2 cellular contexts compared by ENCODE assay signal in the genomic region with DNA sequence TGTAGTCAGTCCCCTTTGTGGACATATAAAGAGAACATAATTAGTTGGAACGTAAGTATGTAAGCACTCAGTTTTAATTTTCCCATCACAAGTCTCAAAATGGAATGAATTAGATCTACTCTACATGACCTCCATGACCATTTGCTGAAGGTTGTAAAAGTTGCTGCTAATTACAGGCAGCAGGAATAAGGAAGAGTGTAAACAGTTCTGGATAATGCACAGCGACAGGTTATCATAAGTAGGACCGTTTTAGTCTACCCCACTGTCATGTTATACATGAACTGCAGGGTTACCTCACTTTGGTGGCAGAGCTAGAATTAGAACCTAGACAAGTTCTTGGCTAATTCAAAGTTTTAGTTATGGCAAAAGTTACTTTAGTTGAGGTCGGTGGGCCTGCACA.
TF ChIP-seq lines count a peak whose summit lies in the region.

No MANE protein-coding gene starts in this region.

TF ChIP-seq in GM12891, 5 proteins besides CTCF, POLR2A, EP300 and RAD21:
- no peak for TF ChIP-seq POLR2AphosphoS5 (IDR thresholded peaks at IDR 0.05; ENCODE audit: low read depth, low read length)
- no peak for TF ChIP-seq TAF1 (IDR thresholded peaks at IDR 0.05; ENCODE audit: low read depth, low read length)
- TF ChIP-seq SPI1 (IDR thresholded peaks at IDR 0.05; ENCODE audit: low read depth, low read length) = no peak
- TF ChIP-seq PAX5 (IDR thresholded peaks at IDR 0.05; ENCODE audit: insufficient read depth, low read length, severe bottlenecking) = no peak
- no peak for TF ChIP-seq POU2F2 (IDR thresholded peaks at IDR 0.05; ENCODE audit: low read depth, low read length)

TF ChIP-seq in K562, 482 proteins besides CTCF, POLR2A, EP300 and RAD21:
- TF ChIP-seq ZNF324 (CRISPR knock-in tag; IDR thresholded peaks at IDR 0.05) = no peak
- TF ChIP-seq POLR2AphosphoS5 (IDR thresholded peaks at IDR 0.05; ENCODE audit: control insufficient read depth, insufficient read depth, low read depth, low read length) = 0 out of 2 replicates have a peak, but pooled peaks have one; percentile 21
- TF ChIP-seq ZNF780A (CRISPR knock-in tag; IDR thresholded peaks at IDR 0.05) = no peak
- 0 out of 2 replicates have a peak, but pooled peaks have one; percentile 41 for TF ChIP-seq POLR2AphosphoS2 (IDR thresholded peaks at IDR 0.05; ENCODE audit: low read length)
